ENCODE assay signal across 15 cellular contexts in genomic region chr1:193905288-193906085, GRCh38.
A peak's percentile ranks its signal among the peaks of the same experiment; 100 is the strongest.
DNase-seq lines count a peak whose midpoint lies in the region; ATAC-seq, FAIRE-seq and TF ChIP-seq lines count a peak whose summit lies in the region.
"Had no signal": no experiment of that assay in that cellular context is flagged by ENCODE, and none has a peak within 500 bp of the region (broad histone marks: within the 10 kb centered on the region; RNA-seq: fewer than 3 reads in every experiment).

No MANE protein-coding gene starts in this region.

- no peak for FAIRE-seq in pancreas (lab: Jason Lieb, UNC)
- FAIRE-seq: GM12892, K562 had no signal

- WGBS in pancreas, 2 donors: 59 to 70% methylated on average over 5 of the region's 5 CpGs

- H3K36me3 ChIP-seq in adipocyte (ENCODE audit: control insufficient read depth, insufficient read depth, low read length, severe bottlenecking): no peaks in the 10 kb centered on the region
- H3K36me3 ChIP-seq in pancreas: no peaks in the 10 kb centered on the region

- H3K27ac ChIP-seq in pancreas: no peak overlapping the region

- peak; percentile 75 for DNase-seq in EL
- DNase-seq in M059J (ENCODE audit: low read depth): peak; percentile 81
- peak; percentile 69 for DNase-seq in adipocyte (ENCODE audit: low read depth)
- DNase-seq in myocyte (ENCODE audit: low read depth): peak; percentile 64
- DNase-seq in NCI-H1436 (lab: John Stamatoyannopoulos, UW): no peak
- DNase-seq in pancreas: no peak
- DNase-seq: central memory CD4-positive, alpha-beta T cell; effector memory CD4-positive, alpha-beta T cell; NCI-H1105 treated with DMSO at 0.1 percent for 48 hours; Right ventricle myocardium superior; stimulated activated CD4-positive, alpha-beta T cell treated with anti-CD3 and anti-CD28 coated beads, Interleukin-2, amount 100 ng/mL, for 24 hours had no signal

- no peaks in the 10 kb centered on the region for H3K27me3 ChIP-seq in adipocyte (replicated peaks; ENCODE audit: control insufficient read depth, insufficient read depth, low read length)
- H3K27me3 ChIP-seq in pancreas: no peaks in the 10 kb centered on the region

- H3K9me3 ChIP-seq in adipocyte (ENCODE audit: control insufficient read depth, low read length) (no peaks in the 10 kb centered on the region), pancreas (no peaks in the 10 kb centered on the region)

- no peak for TF ChIP-seq CTCF in pancreas (IDR thresholded peaks at IDR 0.05)

- H3K9ac ChIP-seq in adipocyte (ENCODE audit: low read length): no peak overlapping the region

- ATAC-seq in HG03565 (IDR thresholded peaks at IDR 0.05; ENCODE audit: unreplicated experiment) (no peak), HG02798 (IDR thresholded peaks at IDR 0.05; ENCODE audit: poor library complexity, unreplicated experiment) (no peak), pancreas (no peak)
- ATAC-seq: K562 had no signal

- intact Hi-C loops in pancreas (cut with DNase I): no loop called here

- H3K4me1 ChIP-seq in adipocyte (ENCODE audit: control insufficient read depth, insufficient read depth, low read length) (no peaks in the 10 kb centered on the region), pancreas (no peaks in the 10 kb centered on the region)

- H3K4me3 ChIP-seq in adipocyte (ENCODE audit: low read length): no peak overlapping the region
- H3K4me3 ChIP-seq in pancreas: no peak overlapping the region
- H3K4me3 ChIP-seq: K562 had no signal

Comparison
In these comparisons a context has a peak if more than half of its experiments do, and no peak if none do; other contexts are left out.
1. DNase-seq: peak in EL (single experiment), M059J (single experiment), adipocyte (single experiment) and myocyte (single experiment); none in NCI-H1436 (single experiment) and pancreas (0 of 6).